ENCODE assay signal across 8 cellular contexts in genomic region chr4:54217642-54218486, GRCh38.
DNase-seq lines count a peak whose midpoint lies in the region; ATAC-seq lines count a peak whose summit lies in the region.

No MANE protein-coding gene starts in this region.

- peak; percentile 88 for ATAC-seq in HG02885 (IDR thresholded peaks at IDR 0.05; ENCODE audit: poor library complexity, unreplicated experiment)
- ATAC-seq in HG02763 (IDR thresholded peaks at IDR 0.05; ENCODE audit: unreplicated experiment) = no peak

- DNase-seq in GM04504 (ENCODE audit: low read depth) (peak; percentile 88), NCI-H2081 treated with DMSO at 0.1 percent for 48 hours (lab: John Stamatoyannopoulos, UW) (peak; percentile 57), UCSD-AML1 (lab: John Stamatoyannopoulos, UW; ENCODE audit: unreplicated experiment) (peak; percentile 65), caudate nucleus (lab: John Stamatoyannopoulos, UW) (peak in 54 of 61 donors; percentile 1 to 81 (median 38)), iPS-NIHi7 (ENCODE audit: extremely low spot score) (peak; percentile 80)

- peak overlapping the region in 5 of 7 experiments; percentile 7 to 22 (median 13) for H3K4me3 ChIP-seq in skin epidermis

- no peak overlapping the region for H3K27ac ChIP-seq in caudate nucleus (ENCODE audit: low read depth, low read length)
- peak overlapping the region in 2 of 21 experiments; percentile 11 to 18 for H3K27ac ChIP-seq in skin epidermis

Comparison
In these comparisons a context has a peak if more than half of its experiments do, and no peak if none do; other contexts are left out.
1. DNase-seq: peak in every context shown above with its lines; median percentile 88 in GM04504; 80 in iPS-NIHi7; 65 in UCSD-AML1; 57 in NCI-H2081 treated with DMSO at 0.1 percent for 48 hours; 38 in caudate nucleus.